ENCODE assay signal across 1 cellular context in the genomic region with DNA sequence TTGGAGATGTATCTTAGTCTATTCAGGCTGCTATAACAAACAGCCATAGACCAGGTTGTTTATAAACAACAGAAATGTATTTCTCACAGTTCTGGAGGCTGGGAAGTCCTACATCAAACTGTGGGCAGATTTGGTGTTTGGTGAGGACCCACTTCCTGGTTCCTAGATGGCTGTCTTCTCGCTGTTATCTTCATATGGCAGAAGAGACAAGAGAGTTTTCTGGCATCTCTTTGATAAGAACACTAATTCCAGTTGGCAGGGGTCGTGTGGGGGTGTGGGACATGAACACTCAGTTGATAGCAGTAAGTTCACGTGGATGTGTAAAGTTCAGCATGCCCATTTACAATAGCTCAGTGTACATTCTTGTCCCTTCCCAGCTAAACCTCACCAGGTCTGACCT.
TF ChIP-seq lines count a peak whose summit lies in the region.

No MANE protein-coding gene starts in this region.

TF ChIP-seq in K562, 482 proteins besides CTCF, POLR2A, EP300 and RAD21 (continued from another document):
- TF ChIP-seq, protein P1, sequence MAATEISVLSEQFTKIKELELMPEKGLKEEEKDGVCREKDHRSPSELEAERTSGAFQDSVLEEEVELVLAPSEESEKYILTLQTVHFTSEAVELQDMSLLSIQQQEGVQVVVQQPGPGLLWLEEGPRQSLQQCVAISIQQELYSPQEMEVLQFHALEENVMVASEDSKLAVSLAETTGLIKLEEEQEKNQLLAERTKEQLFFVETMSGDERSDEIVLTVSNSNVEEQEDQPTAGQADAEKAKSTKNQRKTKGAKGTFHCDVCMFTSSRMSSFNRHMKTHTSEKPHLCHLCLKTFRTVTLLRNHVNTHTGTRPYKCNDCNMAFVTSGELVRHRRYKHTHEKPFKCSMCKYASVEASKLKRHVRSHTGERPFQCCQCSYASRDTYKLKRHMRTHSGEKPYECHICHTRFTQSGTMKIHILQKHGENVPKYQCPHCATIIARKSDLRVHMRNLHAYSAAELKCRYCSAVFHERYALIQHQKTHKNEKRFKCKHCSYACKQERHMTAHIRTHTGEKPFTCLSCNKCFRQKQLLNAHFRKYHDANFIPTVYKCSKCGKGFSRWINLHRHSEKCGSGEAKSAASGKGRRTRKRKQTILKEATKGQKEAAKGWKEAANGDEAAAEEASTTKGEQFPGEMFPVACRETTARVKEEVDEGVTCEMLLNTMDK (IDR thresholded peaks at IDR 0.05; ENCODE audit: borderline replicate concordance, insufficient read depth, low read depth, low read length, poor library complexity, severe bottlenecking): no peak
- TF ChIP-seq ZNF282 (CRISPR knock-in tag; IDR thresholded peaks at IDR 0.05) (no peak), PML (IDR thresholded peaks at IDR 0.05; ENCODE audit: low read length) (peak; percentile 24; the same call in 1 of the 2 replicates), ZNF584 (CRISPR knock-in tag; IDR thresholded peaks at IDR 0.05; ENCODE audit: low read depth) (no peak), ARID1B (IDR thresholded peaks at IDR 0.05) (peak; percentile 84), TAF15 (IDR thresholded peaks at IDR 0.05; ENCODE audit: low read depth, low read length) (no peak), ZNF124 (CRISPR knock-in tag; IDR thresholded peaks at IDR 0.05) (no peak), KLF16 (IDR thresholded peaks at IDR 0.05) (peak; percentile 55; the same call in 1 of the 2 replicates), MTA2 (IDR thresholded peaks at IDR 0.05; ENCODE audit: low read depth) (peak; percentile 60), HDAC1 (IDR thresholded peaks at IDR 0.05) (no peak), SMARCA4 (IDR thresholded peaks at IDR 0.05) (peak; percentile 57; the same call in 1 of the 2 replicates), NONO (IDR thresholded peaks at IDR 0.05; ENCODE audit: low read depth in 2 of 2, low read length in 1 of 2) (no peak), HIVEP1 (CRISPR knock-in tag; IDR thresholded peaks at IDR 0.05) (no peak), CBFA2T3 (IDR thresholded peaks at IDR 0.05) (peak; percentile 91), ZNF75A (CRISPR knock-in tag; IDR thresholded peaks at IDR 0.05) (no peak), NCOR1 (IDR thresholded peaks at IDR 0.05) (peak; percentile 72), SAFB2 (IDR thresholded peaks at IDR 0.05; ENCODE audit: borderline replicate concordance, low read depth, low read length, severe bottlenecking) (no peak), RAD51 (IDR thresholded peaks at IDR 0.05; ENCODE audit: borderline replicate concordance, low read depth) (no peak), POU5F1 (IDR thresholded peaks at IDR 0.05; ENCODE audit: borderline replicate concordance, low read depth, low read length, partially characterized antibody) (no peak)
- TF ChIP-seq, protein P2, sequence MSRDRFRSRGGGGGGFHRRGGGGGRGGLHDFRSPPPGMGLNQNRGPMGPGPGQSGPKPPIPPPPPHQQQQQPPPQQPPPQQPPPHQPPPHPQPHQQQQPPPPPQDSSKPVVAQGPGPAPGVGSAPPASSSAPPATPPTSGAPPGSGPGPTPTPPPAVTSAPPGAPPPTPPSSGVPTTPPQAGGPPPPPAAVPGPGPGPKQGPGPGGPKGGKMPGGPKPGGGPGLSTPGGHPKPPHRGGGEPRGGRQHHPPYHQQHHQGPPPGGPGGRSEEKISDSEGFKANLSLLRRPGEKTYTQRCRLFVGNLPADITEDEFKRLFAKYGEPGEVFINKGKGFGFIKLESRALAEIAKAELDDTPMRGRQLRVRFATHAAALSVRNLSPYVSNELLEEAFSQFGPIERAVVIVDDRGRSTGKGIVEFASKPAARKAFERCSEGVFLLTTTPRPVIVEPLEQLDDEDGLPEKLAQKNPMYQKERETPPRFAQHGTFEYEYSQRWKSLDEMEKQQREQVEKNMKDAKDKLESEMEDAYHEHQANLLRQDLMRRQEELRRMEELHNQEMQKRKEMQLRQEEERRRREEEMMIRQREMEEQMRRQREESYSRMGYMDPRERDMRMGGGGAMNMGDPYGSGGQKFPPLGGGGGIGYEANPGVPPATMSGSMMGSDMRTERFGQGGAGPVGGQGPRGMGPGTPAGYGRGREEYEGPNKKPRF (IDR thresholded peaks at IDR 0.05; ENCODE audit: low read depth, low read length): no peak
- TF ChIP-seq, protein P3, sequence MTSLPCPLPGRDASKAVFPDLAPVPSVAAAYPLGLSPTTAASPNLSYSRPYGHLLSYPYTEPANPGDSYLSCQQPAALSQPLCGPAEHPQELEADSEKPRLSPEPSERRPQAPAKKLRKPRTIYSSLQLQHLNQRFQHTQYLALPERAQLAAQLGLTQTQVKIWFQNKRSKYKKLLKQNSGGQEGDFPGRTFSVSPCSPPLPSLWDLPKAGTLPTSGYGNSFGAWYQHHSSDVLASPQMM (CRISPR knock-in tag; IDR thresholded peaks at IDR 0.05): no peak
- TF ChIP-seq, protein P4, sequence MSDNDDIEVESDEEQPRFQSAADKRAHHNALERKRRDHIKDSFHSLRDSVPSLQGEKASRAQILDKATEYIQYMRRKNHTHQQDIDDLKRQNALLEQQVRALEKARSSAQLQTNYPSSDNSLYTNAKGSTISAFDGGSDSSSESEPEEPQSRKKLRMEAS (CRISPR knock-in tag; IDR thresholded peaks at IDR 0.05): no peak
- TF ChIP-seq, protein P5, sequence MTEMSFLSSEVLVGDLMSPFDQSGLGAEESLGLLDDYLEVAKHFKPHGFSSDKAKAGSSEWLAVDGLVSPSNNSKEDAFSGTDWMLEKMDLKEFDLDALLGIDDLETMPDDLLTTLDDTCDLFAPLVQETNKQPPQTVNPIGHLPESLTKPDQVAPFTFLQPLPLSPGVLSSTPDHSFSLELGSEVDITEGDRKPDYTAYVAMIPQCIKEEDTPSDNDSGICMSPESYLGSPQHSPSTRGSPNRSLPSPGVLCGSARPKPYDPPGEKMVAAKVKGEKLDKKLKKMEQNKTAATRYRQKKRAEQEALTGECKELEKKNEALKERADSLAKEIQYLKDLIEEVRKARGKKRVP (CRISPR knock-in tag; IDR thresholded peaks at IDR 0.05): no peak
- TF ChIP-seq, protein P6, sequence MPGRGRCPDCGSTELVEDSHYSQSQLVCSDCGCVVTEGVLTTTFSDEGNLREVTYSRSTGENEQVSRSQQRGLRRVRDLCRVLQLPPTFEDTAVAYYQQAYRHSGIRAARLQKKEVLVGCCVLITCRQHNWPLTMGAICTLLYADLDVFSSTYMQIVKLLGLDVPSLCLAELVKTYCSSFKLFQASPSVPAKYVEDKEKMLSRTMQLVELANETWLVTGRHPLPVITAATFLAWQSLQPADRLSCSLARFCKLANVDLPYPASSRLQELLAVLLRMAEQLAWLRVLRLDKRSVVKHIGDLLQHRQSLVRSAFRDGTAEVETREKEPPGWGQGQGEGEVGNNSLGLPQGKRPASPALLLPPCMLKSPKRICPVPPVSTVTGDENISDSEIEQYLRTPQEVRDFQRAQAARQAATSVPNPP (IDR thresholded peaks at IDR 0.05; ENCODE audit: borderline replicate concordance, insufficient read depth, insufficient read length): no peak
